22 cellular contexts compared by ENCODE assay signal in the genomic region with DNA sequence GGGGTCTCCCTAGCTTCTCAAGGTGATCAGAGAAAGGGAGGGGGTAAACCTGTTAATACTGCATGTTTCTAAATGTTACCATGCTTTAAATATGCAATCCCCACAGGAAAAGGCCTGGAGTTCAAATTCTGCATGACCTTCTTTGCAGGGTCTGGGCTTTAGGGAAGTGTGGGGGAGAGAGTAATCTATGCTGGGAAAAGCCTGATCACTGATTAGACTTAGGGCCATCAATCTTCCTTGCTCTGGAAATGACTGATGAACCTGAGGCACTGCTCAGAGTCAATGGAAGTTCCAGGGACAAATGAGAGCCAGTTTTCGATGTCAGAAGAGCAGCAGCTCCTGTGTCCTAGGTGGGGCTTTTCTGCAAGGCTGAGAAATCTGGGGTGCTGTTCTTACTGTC. TPM values are rescaled to one million over a fixed set of nuclear protein-coding genes. Genes with fewer than 3 reads are reported as not detected.
A peak's percentile ranks its signal among the peaks of the same experiment; 100 is the strongest.
DNase-seq lines count a peak whose midpoint lies in the region; ATAC-seq, FAIRE-seq and TF ChIP-seq lines count a peak whose summit lies in the region.
"Had no signal": no experiment of that assay in that cellular context is flagged by ENCODE, and none has a peak within 500 bp of the region (broad histone marks: within the 10 kb centered on the region; RNA-seq: fewer than 3 reads in every experiment).

No MANE protein-coding gene starts in this region.

- no peak overlapping the region for H3K9ac ChIP-seq in K562 (ENCODE audit: insufficient read depth in 1 of 2, low read depth in 2 of 2, low read length in 2 of 2)
- H3K9ac ChIP-seq: BLaER1 had no signal

- BruUV-seq in K562 (replicated peaks; lab: Mats Ljungman, UMichigan): no TSS peak

- no peaks in the 10 kb centered on the region for H3K9me3 ChIP-seq in K562 (replicated peaks; ENCODE audit: control insufficient read depth, insufficient read depth, low read depth, low read length)
- H3K9me3 ChIP-seq in esophagus squamous epithelium: no peaks in the 10 kb centered on the region
- no peaks in the 10 kb centered on the region for H3K9me3 ChIP-seq in suprapubic skin
- H3K9me3 ChIP-seq: BLaER1, Caco-2, HAP-1 had no signal

- no peak for TF ChIP-seq RAD21 in K562 (CRISPR knock-in tag; conservative IDR thresholded peaks at IDR 0.05 in 1 of 2, IDR thresholded peaks at IDR 0.05 in 1 of 2)

- H3K36me3 ChIP-seq in K562 (ENCODE audit: control insufficient read depth, insufficient read depth, low read length): no peaks in the 10 kb centered on the region
- no peaks in the 10 kb centered on the region for H3K36me3 ChIP-seq in esophagus squamous epithelium
- no peaks in the 10 kb centered on the region for H3K36me3 ChIP-seq in suprapubic skin
- H3K36me3 ChIP-seq: BLaER1, HAP-1 had no signal

- TF ChIP-seq EP300 in K562 (IDR thresholded peaks at IDR 0.05; ENCODE audit: low read length) (no peak), suprapubic skin (IDR thresholded peaks at IDR 0.05) (no peak)

- WGBS in K562 (ENCODE audit: insufficient coverage, low coverage, missing lambda C conversion rate): 0% methylated on average over 1 of the region's 1 CpG
- 88 to 100% methylated on average over 1 of the region's 1 CpG for WGBS in esophagus squamous epithelium, 2 donors
- WGBS in suprapubic skin: 100% methylated on average over 1 of the region's 1 CpG

- H3K27me3 ChIP-seq in K562 (ENCODE audit: control insufficient read depth in 2 of 2, insufficient read depth in 2 of 2, low read length in 2 of 2) (peaks cover 0 to 9% of the 10 kb centered on the region in 2 experiments; a peak in 3 of 5 replicates), esophagus squamous epithelium (peaks cover 0 to 5% (median 0%) of the 10 kb centered on the region in 4 donors), suprapubic skin (peaks cover 4% of the 10 kb centered on the region)
- H3K27me3 ChIP-seq: BLaER1 had no signal

- H3K27ac ChIP-seq in K562 (ENCODE audit: extremely low read depth, low read depth, low read length) (no peak overlapping the region), esophagus squamous epithelium (peak overlapping the region in 3 of 4 donors; percentile 59 to 79 (median 76)), suprapubic skin (peak overlapping the region; percentile 51)
- H3K27ac ChIP-seq: BLaER1, C4-2B had no signal

- H3K79me2 ChIP-seq in K562 (ENCODE audit: control insufficient read depth, insufficient read depth, low read length): no peaks in the 10 kb centered on the region

- POLR2A ChIA-PET in K562 (lab: Yijun Ruan, JAX): interaction anchor here (1.7 kb wide), 1 partner anchor 11 kb away, joined by 4 read pairs; no protein-coding TSS in a partner anchor

- intact Hi-C loops in K562 (cut with micrococcal nuclease): no loop called here
- intact Hi-C loops in esophagus squamous epithelium (cut with DNase I): no loop called here

- DNase-seq in K562 (ENCODE audit: extremely low read depth in 1 of 4, low spot score in 3 of 4) (no peak), esophagus squamous epithelium (lab: John Stamatoyannopoulos, UW) (no peak), suprapubic skin (ENCODE audit: low spot score in 2 of 2) (no peak), H4 (ENCODE audit: low spot score) (no peak), HK-2 (ENCODE audit: unreplicated experiment) (no peak), GDM1 (lab: John Stamatoyannopoulos, UW) (no peak)
- DNase-seq: Caco-2; CD4-positive, CD25-positive, alpha-beta regulatory T cell; CD8-positive, alpha-beta T cell; DMS153; DND-41; HFFc6 had no signal

- in situ Hi-C loops in K562 (cut with MboI): no loop called here

- no peak for TF ChIP-seq POLR2A in K562 (conservative IDR thresholded peaks at IDR 0.05)
- no peak for TF ChIP-seq POLR2A in esophagus squamous epithelium (IDR thresholded peaks at IDR 0.05)
- no peak for TF ChIP-seq POLR2A in suprapubic skin (IDR thresholded peaks at IDR 0.05)

- H3K4me1 ChIP-seq in K562 (replicated peaks in 1 of 2; ENCODE audit: control insufficient read depth in 2 of 2, insufficient read depth in 2 of 2, low read length in 2 of 2): no peaks in the 10 kb centered on the region
- H3K4me1 ChIP-seq in esophagus squamous epithelium: peaks cover 0 to 34% (median 9%) of the 10 kb centered on the region in 3 donors
- peaks cover 10% of the 10 kb centered on the region for H3K4me1 ChIP-seq in suprapubic skin
- H3K4me1 ChIP-seq: Caco-2, HAP-1 had no signal

- no peak overlapping the region for H2AFZ ChIP-seq in K562 (ENCODE audit: low read depth, low read length)
- H2AFZ ChIP-seq: GM23338 had no signal

- H3K4me2 ChIP-seq in K562 (ENCODE audit: insufficient read depth, low read length): no peak overlapping the region
- H3K4me2 ChIP-seq: BLaER1, GM23338 had no signal

- TF ChIP-seq CTCF in K562 (IDR thresholded peaks at IDR 0.05 in 2 of 3, conservative IDR thresholded peaks at IDR 0.05 in 1 of 3; ENCODE audit: insufficient read depth in 2 of 3, low read depth in 1 of 3, low read length in 3 of 3) (no peak), esophagus squamous epithelium (IDR thresholded peaks at IDR 0.05) (no peak), suprapubic skin (IDR thresholded peaks at IDR 0.05) (no peak)

- H3K4me3 ChIP-seq in K562 (no peak overlapping the region), esophagus squamous epithelium (no peak overlapping the region), suprapubic skin (no peak overlapping the region)
- H3K4me3 ChIP-seq: BLaER1, GM12878, GM23338, HAP-1 had no signal

- FAIRE-seq in K562 (lab: Jason Lieb, UNC): no peak
- FAIRE-seq: G401.6, GM12878, GM19239, H54 had no signal

- ATAC-seq in K562: no peak
- ATAC-seq: CD8-positive, alpha-beta T cell; GM12878; GM23338 had no signal

- no peaks in the 10 kb centered on the region for H4K20me1 ChIP-seq in K562 (replicated peaks; ENCODE audit: control insufficient read depth, insufficient read depth, low read length)
- H4K20me1 ChIP-seq: BLaER1 had no signal

- H3K9me1 ChIP-seq in K562 (ENCODE audit: control insufficient read depth, insufficient read depth, low read length): no peaks in the 10 kb centered on the region

- CTCF ChIA-PET in K562 (lab: Yijun Ruan, JAX; ENCODE audit: low intra/inter-chr PET ratio): no interaction called here

RNA-seq across cellular contexts. Expression of gene SPRR1A, which starts 3.2 kb away (rescaled TPM):
- not detected in 2 replicates for total RNA-seq in K562 (2011; cell fraction: chromatin; rRNA removed; ENCODE audit: low replicate concordance)
- not detected in 2 replicates for total RNA-seq in K562 (2011; cell fraction: nucleolus; rRNA removed)
- not detected in 2 replicates for total RNA-seq in K562 (2011; cell fraction: nucleoplasm; rRNA removed)
- not detected in 2 replicates for total RNA-seq in K562 (2014; rRNA removed)
- total RNA-seq in K562 (2014; rRNA removed; fragmentation: Illumina TruSeq; extraction: Trizol): not detected in 2 replicates
- not detected in 2 replicates for total RNA-seq in K562 (2015; rRNA removed; fragmentation: Illumina TruSeq; extraction: Trizol)
- not detected in 2 replicates for total RNA-seq in K562 (2021)
- polyA plus RNA-seq in K562 (2011; rRNA removed): not detected in 2 replicates
- polyA plus RNA-seq in K562 (2011; cell fraction: cytosol; rRNA removed): not detected in 2 replicates
- not detected in 2 replicates for polyA plus RNA-seq in K562 (2011; cell fraction: nucleus; rRNA removed)
- polyA plus RNA-seq in K562 (2012): not detected in 2 replicates
- polyA plus RNA-seq in K562 (2014; fragmentation: Illumina TruSeq; extraction: Trizol): not detected in 2 replicates
- not detected for polyA plus RNA-seq in K562 (2014; fragmentation: Nextera tagmentation; extraction: Ambion mirVana)
- not detected in 2 replicates for polyA plus RNA-seq in K562 (2014; rRNA removed)
- polyA minus RNA-seq in K562 (2011; rRNA and poly(A)+ RNA removed): not detected in 2 replicates
- polyA minus RNA-seq in K562 (2011; cell fraction: cytosol; rRNA and poly(A)+ RNA removed): not detected in 2 replicates
- not detected in 2 replicates for polyA minus RNA-seq in K562 (2011; cell fraction: nucleus; rRNA and poly(A)+ RNA removed)
- total RNA-seq in esophagus squamous epithelium: 1,000 to 10,000 TPM in 1 of 4 donors, 100 to 1,000 TPM in 2, 10 to 100 TPM in 1; 57.4 to 1,951 (median 348) TPM
- 10 to 100 TPM in 1 of 4 donors, not detected in 3; 66.5 TPM for total RNA-seq in suprapubic skin
- not detected in 2 replicates for total RNA-seq in H4 (2014; rRNA removed; shearing (Covaris generic))
- total RNA-seq: A172; A673; Caco-2; CD4-positive, CD25-positive, alpha-beta regulatory T cell; CD8-positive, alpha-beta T cell; GM12878; GM23338; HFFc6 had no signal
- polyA plus RNA-seq: CD4-positive, CD25-positive, alpha-beta regulatory T cell; GM12878; GM23338 had no signal

RNA-seq across cellular contexts. Expression of gene SPRR4, which starts 10.2 kb away (rescaled TPM):
- total RNA-seq in K562 (2011; cell fraction: chromatin; rRNA removed; ENCODE audit: low replicate concordance): not detected in 2 replicates
- not detected in 2 replicates for total RNA-seq in K562 (2011; cell fraction: nucleolus; rRNA removed)
- not detected in 2 replicates for total RNA-seq in K562 (2011; cell fraction: nucleoplasm; rRNA removed)
- total RNA-seq in K562 (2014; rRNA removed) (not detected in 2 replicates), K562 (2014; rRNA removed; fragmentation: Illumina TruSeq; extraction: Trizol) (not detected in 2 replicates), K562 (2015; rRNA removed; fragmentation: Illumina TruSeq; extraction: Trizol) (not detected in 2 replicates), K562 (2021) (not detected in 2 replicates), esophagus squamous epithelium (1 to 10 TPM in 2 of 4 donors, under 1 TPM in 1, not detected in 1; 0.64 to 6.4 (median 1.3) TPM), suprapubic skin (100 to 1,000 TPM in 2 of 4 donors, 10 to 100 TPM in 1, 1 to 10 TPM in 1; 1.4 to 478 (median 67.3) TPM)
- polyA plus RNA-seq in K562 (2011; rRNA removed) (not detected in 2 replicates), K562 (2014; fragmentation: Illumina TruSeq; extraction: Trizol) (not detected in 2 replicates), K562 (2014; fragmentation: Nextera tagmentation; extraction: Ambion mirVana) (not detected), K562 (2014; rRNA removed) (not detected in 2 replicates)
- polyA plus RNA-seq in K562 (2011; cell fraction: cytosol; rRNA removed): not detected in 2 replicates
- polyA plus RNA-seq in K562 (2011; cell fraction: nucleus; rRNA removed): not detected in 2 replicates
- polyA plus RNA-seq in K562 (2012): not detected in 2 replicates
- not detected in 2 replicates for polyA minus RNA-seq in K562 (2011; rRNA and poly(A)+ RNA removed)
- polyA minus RNA-seq in K562 (2011; cell fraction: cytosol; rRNA and poly(A)+ RNA removed): not detected in 2 replicates
- polyA minus RNA-seq in K562 (2011; cell fraction: nucleus; rRNA and poly(A)+ RNA removed): not detected in 2 replicates
- not detected in 2 replicates for total RNA-seq in H4 (2014; rRNA removed; shearing (Covaris generic))
- total RNA-seq: A172; A673; Caco-2; CD4-positive, CD25-positive, alpha-beta regulatory T cell; CD8-positive, alpha-beta T cell; GM12878; GM23338; HFFc6 had no signal
- polyA plus RNA-seq: CD4-positive, CD25-positive, alpha-beta regulatory T cell; GM12878; GM23338 had no signal

RNA-seq across cellular contexts. Expression of gene SPRR3, which starts 20.9 kb away (rescaled TPM):
- total RNA-seq in K562 (2011; cell fraction: chromatin; rRNA removed; ENCODE audit: low replicate concordance): not detected in 2 replicates
- total RNA-seq in K562 (2011; cell fraction: nucleolus; rRNA removed): not detected in 2 replicates
- total RNA-seq in K562 (2011; cell fraction: nucleoplasm; rRNA removed): not detected in 2 replicates
- not detected in 2 replicates for total RNA-seq in K562 (2014; rRNA removed)
- total RNA-seq in K562 (2014; rRNA removed; fragmentation: Illumina TruSeq; extraction: Trizol): not detected in 2 replicates
- total RNA-seq in K562 (2015; rRNA removed; fragmentation: Illumina TruSeq; extraction: Trizol): not detected in 2 replicates
- not detected in 2 replicates for total RNA-seq in K562 (2021)
- not detected in 2 replicates for polyA plus RNA-seq in K562 (2011; rRNA removed)
- polyA plus RNA-seq in K562 (2011; cell fraction: cytosol; rRNA removed): 0.09 TPM in 1 of 2 replicates, not detected in the other
- polyA plus RNA-seq in K562 (2011; cell fraction: nucleus; rRNA removed): not detected in 2 replicates
- 0.11 TPM in 1 of 2 replicates, not detected in the other for polyA plus RNA-seq in K562 (2012)
- not detected in 2 replicates for polyA plus RNA-seq in K562 (2014; fragmentation: Illumina TruSeq; extraction: Trizol)
- not detected for polyA plus RNA-seq in K562 (2014; fragmentation: Nextera tagmentation; extraction: Ambion mirVana)
- not detected in 2 replicates for polyA plus RNA-seq in K562 (2014; rRNA removed)
- not detected in 2 replicates for polyA minus RNA-seq in K562 (2011; rRNA and poly(A)+ RNA removed)
- polyA minus RNA-seq in K562 (2011; cell fraction: cytosol; rRNA and poly(A)+ RNA removed): not detected in 2 replicates
- not detected in 2 replicates for polyA minus RNA-seq in K562 (2011; cell fraction: nucleus; rRNA and poly(A)+ RNA removed)
- over 10,000 TPM in 1 of 4 donors, 1,000 to 10,000 TPM in 3; 7,283 to 22,357 (median 8,768) TPM for total RNA-seq in esophagus squamous epithelium
- not detected for total RNA-seq in suprapubic skin
- total RNA-seq in H4 (2014; rRNA removed; shearing (Covaris generic)): not detected in 2 replicates
- total RNA-seq: A172; A673; CD4-positive, CD25-positive, alpha-beta regulatory T cell; CD8-positive, alpha-beta T cell; GM12878; GM23338; HFFc6 had no signal
- polyA plus RNA-seq: CD4-positive, CD25-positive, alpha-beta regulatory T cell; GM12878; GM23338 had no signal

RNA-seq across cellular contexts. Expression of gene SPRR5, which starts 33.7 kb away (rescaled TPM):
- not detected in 2 replicates for total RNA-seq in K562 (2011; cell fraction: chromatin; rRNA removed; ENCODE audit: low replicate concordance)
- total RNA-seq in K562 (2011; cell fraction: nucleolus; rRNA removed): not detected in 2 replicates
- total RNA-seq in K562 (2011; cell fraction: nucleoplasm; rRNA removed): not detected in 2 replicates
- total RNA-seq in K562 (2014; rRNA removed) (not detected in 2 replicates), K562 (2014; rRNA removed; fragmentation: Illumina TruSeq; extraction: Trizol) (not detected in 2 replicates), K562 (2015; rRNA removed; fragmentation: Illumina TruSeq; extraction: Trizol) (not detected in 2 replicates), K562 (2021) (not detected in 2 replicates), esophagus squamous epithelium (1 to 10 TPM in 2 of 4 donors, not detected in 2; 1.3 to 2.2 TPM), suprapubic skin (10 to 100 TPM; 10.7 to 42.8 (median 18.2) TPM)
- polyA plus RNA-seq in K562 (2011; rRNA removed) (not detected in 2 replicates), K562 (2014; fragmentation: Illumina TruSeq; extraction: Trizol) (not detected in 2 replicates), K562 (2014; fragmentation: Nextera tagmentation; extraction: Ambion mirVana) (not detected), K562 (2014; rRNA removed) (not detected in 2 replicates)
- not detected in 2 replicates for polyA plus RNA-seq in K562 (2011; cell fraction: cytosol; rRNA removed)
- not detected in 2 replicates for polyA plus RNA-seq in K562 (2011; cell fraction: nucleus; rRNA removed)
- polyA plus RNA-seq in K562 (2012): not detected in 2 replicates
- not detected in 2 replicates for polyA minus RNA-seq in K562 (2011; rRNA and poly(A)+ RNA removed)
- polyA minus RNA-seq in K562 (2011; cell fraction: cytosol; rRNA and poly(A)+ RNA removed): not detected in 2 replicates
- not detected in 2 replicates for polyA minus RNA-seq in K562 (2011; cell fraction: nucleus; rRNA and poly(A)+ RNA removed)
- total RNA-seq in H4 (2014; rRNA removed; shearing (Covaris generic)): not detected in 2 replicates
- total RNA-seq: A172; A673; Caco-2; CD4-positive, CD25-positive, alpha-beta regulatory T cell; CD8-positive, alpha-beta T cell; GM12878; GM23338; HFFc6 had no signal
- polyA plus RNA-seq: CD4-positive, CD25-positive, alpha-beta regulatory T cell; GM12878; GM23338 had no signal

RNA-seq across cellular contexts. Expression of gene SPRR1B, which starts 50.3 kb away (rescaled TPM):
- not detected in 2 replicates for total RNA-seq in K562 (2011; cell fraction: chromatin; rRNA removed; ENCODE audit: low replicate concordance)
- total RNA-seq in K562 (2011; cell fraction: nucleolus; rRNA removed): not detected in 2 replicates
- total RNA-seq in K562 (2011; cell fraction: nucleoplasm; rRNA removed): not detected in 2 replicates
- total RNA-seq in K562 (2014; rRNA removed) (not detected in 2 replicates), K562 (2014; rRNA removed; fragmentation: Illumina TruSeq; extraction: Trizol) (not detected in 2 replicates), K562 (2015; rRNA removed; fragmentation: Illumina TruSeq; extraction: Trizol) (not detected in 2 replicates), K562 (2021) (not detected in 2 replicates), esophagus squamous epithelium (1,000 to 10,000 TPM in 1 of 4 donors, 100 to 1,000 TPM in 3; 102 to 3,090 (median 871) TPM), suprapubic skin (100 to 1,000 TPM in 3 of 4 donors, 1 to 10 TPM in 1; 1.8 to 247 (median 172) TPM)
- polyA plus RNA-seq in K562 (2011; rRNA removed) (not detected in 2 replicates), K562 (2014; fragmentation: Illumina TruSeq; extraction: Trizol) (not detected in 2 replicates), K562 (2014; fragmentation: Nextera tagmentation; extraction: Ambion mirVana) (not detected), K562 (2014; rRNA removed) (not detected in 2 replicates)
- not detected in 2 replicates for polyA plus RNA-seq in K562 (2011; cell fraction: cytosol; rRNA removed)
- polyA plus RNA-seq in K562 (2011; cell fraction: nucleus; rRNA removed): not detected in 2 replicates
- not detected in 2 replicates for polyA plus RNA-seq in K562 (2012)
- polyA minus RNA-seq in K562 (2011; rRNA and poly(A)+ RNA removed): not detected in 2 replicates
- polyA minus RNA-seq in K562 (2011; cell fraction: cytosol; rRNA and poly(A)+ RNA removed): not detected in 2 replicates
- not detected in 2 replicates for polyA minus RNA-seq in K562 (2011; cell fraction: nucleus; rRNA and poly(A)+ RNA removed)
- total RNA-seq in H4 (2014; rRNA removed; shearing (Covaris generic)): not detected in 2 replicates
- total RNA-seq: A172; A673; Caco-2; CD4-positive, CD25-positive, alpha-beta regulatory T cell; CD8-positive, alpha-beta T cell; GM12878; GM23338; HFFc6 had no signal
- polyA plus RNA-seq: CD4-positive, CD25-positive, alpha-beta regulatory T cell; GM12878; GM23338 had no signal

Comparison
In these comparisons a context has a peak if more than half of its experiments do, and no peak if none do; other contexts are left out.
1. RNA of gene SPRR3, which starts 20.9 kb away (total RNA-seq): 7,283 to 22,357 TPM in esophagus squamous epithelium; not detected in K562, not detected in suprapubic skin and not detected in H4; every median in the first group is over 1,000 times any median in the second.